30 cellular contexts compared by ENCODE assay signal in the genomic region with DNA sequence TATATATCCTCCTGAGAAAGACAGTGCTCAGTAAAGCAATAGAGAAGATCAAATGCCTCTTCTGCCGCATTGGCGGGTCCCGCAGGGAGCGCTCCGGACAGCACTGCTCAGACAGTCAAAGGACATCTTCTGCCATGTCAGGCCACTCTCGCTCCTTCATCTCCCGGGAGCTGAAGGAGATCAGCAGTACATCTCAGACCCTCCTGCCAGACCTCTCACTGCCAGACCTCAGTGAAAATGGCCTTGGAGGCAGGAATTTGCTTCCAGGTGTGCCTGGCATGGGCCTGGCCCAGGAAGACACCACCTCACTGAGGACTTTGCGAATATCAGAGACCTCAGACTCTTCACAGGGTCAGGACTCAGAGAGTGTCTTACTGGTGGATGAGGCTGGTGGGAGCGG. TPM values are rescaled to one million over a fixed set of nuclear protein-coding genes. Genes with fewer than 3 reads are reported as not detected.
DNase-seq lines count a peak whose midpoint lies in the region; ATAC-seq and TF ChIP-seq lines count a peak whose summit lies in the region.
"Had no signal": no experiment of that assay in that cellular context is flagged by ENCODE, and none has a peak within 500 bp of the region (broad histone marks: within the 10 kb centered on the region; RNA-seq: fewer than 3 reads in every experiment).

No MANE protein-coding gene starts in this region.

- H3K9me3 Mint-ChIP-seq in activated CD4-positive, alpha-beta T cell treated with anti-CD3 and anti-CD28 coated beads, Interleukin-2, amount 10 ng/mL, durations not matched to agents 24 days and 14 days, result peaks cover 8% of the 10 kb centered on the region
- H3K9me3 Mint-ChIP-seq in CD8-positive, alpha-beta T cell, result no peaks in the 10 kb centered on the region
- no peaks in the 10 kb centered on the region for H3K9me3 Mint-ChIP-seq in activated T-helper 2 cell treated with anti-CD3 and anti-CD28 coated beads, Interferon-gamma antibody, Interleukin-2, Interleukin-4, amounts not matched to agents 10 μg/mL and 5 μg/mL and 100 μg/mL, durations not matched to agents 14 hours and 24 hours and 36 hours
- H3K9me3 Mint-ChIP-seq in naive thymus-derived CD4-positive, alpha-beta T cell, result peaks cover 0 to 5% (median 0%) of the 10 kb centered on the region in 11 donors
- H3K9me3 Mint-ChIP-seq: IgD-negative memory B cell had no signal

- H3K9me3 ChIP-seq in CD8-positive, alpha-beta T cell (ENCODE audit: low read length), result no peaks in the 10 kb centered on the region
- no peaks in the 10 kb centered on the region for H3K9me3 ChIP-seq in naive thymus-derived CD4-positive, alpha-beta T cell (ENCODE audit: control insufficient read depth in 2 of 3, low read length in 3 of 3)
- H3K9me3 ChIP-seq in ascending aorta, result no peaks in the 10 kb centered on the region
- H3K9me3 ChIP-seq: colonic mucosa, gastroesophageal sphincter, mucosa of descending colon, thoracic aorta had no signal

- no peak for ATAC-seq in CD8-positive, alpha-beta T cell
- no peak for ATAC-seq in naive thymus-derived CD4-positive, alpha-beta T cell
- ATAC-seq in GM21737 (IDR thresholded peaks at IDR 0.05; ENCODE audit: unreplicated experiment), result no peak
- ATAC-seq: gastroesophageal sphincter, mucosa of descending colon had no signal

- CTCF ChIA-PET in CD8-positive, alpha-beta T cell (lab: Charles Lee), result interaction anchor here (0.9 to 4.0 kb wide), 5 partner anchors 12 to 1112 kb away, joined by 3 to 30 read pairs (median 4); no protein-coding TSS in a partner anchor
- CTCF ChIA-PET in naive thymus-derived CD4-positive, alpha-beta T cell (lab: Charles Lee), result interaction anchor here (1.0 kb wide), 1 partner anchor 743 kb away, joined by 3 read pairs; no protein-coding TSS in a partner anchor

- H3K27ac Mint-ChIP-seq in activated CD4-positive, alpha-beta T cell treated with anti-CD3 and anti-CD28 coated beads, Interleukin-2, amount 10 ng/mL, durations not matched to agents 24 days and 14 days, result peak overlapping the region; percentile 65
- H3K27ac Mint-ChIP-seq in CD8-positive, alpha-beta T cell, result peak overlapping the region; percentile 6
- peak overlapping the region; percentile 40 for H3K27ac Mint-ChIP-seq in activated T-helper 2 cell treated with anti-CD3 and anti-CD28 coated beads, Interferon-gamma antibody, Interleukin-2, Interleukin-4, amounts not matched to agents 10 μg/mL and 5 μg/mL and 100 μg/mL, durations not matched to agents 14 hours and 24 hours and 36 hours
- H3K27ac Mint-ChIP-seq in naive thymus-derived CD4-positive, alpha-beta T cell, result peak overlapping the region in 5 of 9 donors; percentile 1 to 65 (median 56)

- POLR2A ChIA-PET in CD8-positive, alpha-beta T cell (lab: Charles Lee), result no interaction called here
- POLR2A ChIA-PET in naive thymus-derived CD4-positive, alpha-beta T cell (lab: Charles Lee), result interaction anchor here (0.6 kb wide), 1 partner anchor 26 kb away, joined by 4 read pairs; no protein-coding TSS in a partner anchor

- no peak overlapping the region for H3K4me3 ChIP-seq in CD8-positive, alpha-beta T cell (ENCODE audit: low read depth, low read length)
- H3K4me3 ChIP-seq in naive thymus-derived CD4-positive, alpha-beta T cell (ENCODE audit: low read length), result no peak overlapping the region
- no peak overlapping the region for H3K4me3 ChIP-seq in ascending aorta
- H3K4me3 ChIP-seq: colonic mucosa, gastroesophageal sphincter, mucosa of descending colon, skin epidermis, thoracic aorta had no signal

- no peak overlapping the region for H3K27ac ChIP-seq in CD8-positive, alpha-beta T cell (ENCODE audit: low read depth, low read length)
- no peak overlapping the region for H3K27ac ChIP-seq in naive thymus-derived CD4-positive, alpha-beta T cell (ENCODE audit: low read depth, low read length)
- no peak overlapping the region for H3K27ac ChIP-seq in ascending aorta
- H3K27ac ChIP-seq: C4-2B, colonic mucosa, gastroesophageal sphincter, parathyroid adenoma, skin epidermis, thoracic aorta had no signal

- intact Hi-C loops in activated CD4-positive, alpha-beta T cell treated with anti-CD3 and anti-CD28 coated beads, Interleukin-2, amount 10 ng/mL, durations not matched to agents 24 days and 14 days (cut with micrococcal nuclease), result no loop called here
- intact Hi-C loops in CD8-positive, alpha-beta T cell (cut with DNase I, micrococcal nuclease), result no loop called here
- intact Hi-C loops in activated T-helper 2 cell treated with anti-CD3 and anti-CD28 coated beads, Interferon-gamma antibody, Interleukin-2, Interleukin-4, amounts not matched to agents 10 μg/mL and 5 μg/mL and 100 μg/mL, durations not matched to agents 14 hours and 24 hours and 36 hours (cut with micrococcal nuclease), result no loop called here
- intact Hi-C loops in naive thymus-derived CD4-positive, alpha-beta T cell (cut with micrococcal nuclease), result no loop called here
- intact Hi-C loops in ascending aorta (cut with DNase I), result no loop called here

- peak; percentile 56 for DNase-seq in activated CD4-positive, alpha-beta T cell treated with anti-CD3 and anti-CD28 coated beads, Interleukin-2, amount 10 ng/mL, durations not matched to agents 24 days and 14 days
- DNase-seq in activated CD4-positive, alpha-beta T cell treated with anti-CD3 and anti-CD28 coated beads for 48 hours, result no peak
- no peak for DNase-seq in CD8-positive, alpha-beta T cell
- DNase-seq in activated T-helper 2 cell treated with anti-CD3 and anti-CD28 coated beads, Interferon-gamma antibody, Interleukin-2, Interleukin-4, amounts not matched to agents 10 μg/mL and 5 μg/mL and 100 μg/mL, durations not matched to agents 14 hours and 24 hours and 36 hours (ENCODE audit: low spot score), result no peak
- no peak for DNase-seq in naive thymus-derived CD4-positive, alpha-beta T cell
- DNase-seq in ascending aorta (ENCODE audit: low spot score in 2 of 2), result no peak
- no peak for DNase-seq in NOMO-1 treated with DMSO at 0.1 percent for 48 hours (lab: John Stamatoyannopoulos, UW; ENCODE audit: unreplicated experiment)
- DNase-seq: 8988T; activated CD8-positive, alpha-beta memory T cell treated with anti-CD3 and anti-CD28 coated beads, Interleukin-2, amount 50 U/mL, for 48 hours; activated naive CD4-positive, alpha-beta T cell; aorta; colonic mucosa; effector CD4-positive, alpha-beta T cell; GOT3; mucosa of descending colon; NCI-H446 treated with DMSO at 0.1 percent for 48 hours; NCI-H774; retina; SIG-M5; stimulated activated naive CD4-positive, alpha-beta T cell; SW 1271; T1000 had no signal

- H3K27me3 Mint-ChIP-seq in activated CD4-positive, alpha-beta T cell treated with anti-CD3 and anti-CD28 coated beads, Interleukin-2, amount 10 ng/mL, durations not matched to agents 24 days and 14 days, result no peaks in the 10 kb centered on the region
- no peaks in the 10 kb centered on the region for H3K27me3 Mint-ChIP-seq in CD8-positive, alpha-beta T cell (ENCODE audit: low read depth)
- no peaks in the 10 kb centered on the region for H3K27me3 Mint-ChIP-seq in activated T-helper 2 cell treated with anti-CD3 and anti-CD28 coated beads, Interferon-gamma antibody, Interleukin-2, Interleukin-4, amounts not matched to agents 10 μg/mL and 5 μg/mL and 100 μg/mL, durations not matched to agents 14 hours and 24 hours and 36 hours (ENCODE audit: low read depth)
- no peaks in the 10 kb centered on the region for H3K27me3 Mint-ChIP-seq in naive thymus-derived CD4-positive, alpha-beta T cell
- H3K27me3 Mint-ChIP-seq: IgD-negative memory B cell had no signal

- no peak overlapping the region for H3K4me3 Mint-ChIP-seq in activated CD4-positive, alpha-beta T cell treated with anti-CD3 and anti-CD28 coated beads, Interleukin-2, amount 10 ng/mL, durations not matched to agents 24 days and 14 days
- H3K4me3 Mint-ChIP-seq in CD8-positive, alpha-beta T cell, result no peak overlapping the region
- peak overlapping the region; percentile 4 for H3K4me3 Mint-ChIP-seq in activated T-helper 2 cell treated with anti-CD3 and anti-CD28 coated beads, Interferon-gamma antibody, Interleukin-2, Interleukin-4, amounts not matched to agents 10 μg/mL and 5 μg/mL and 100 μg/mL, durations not matched to agents 14 hours and 24 hours and 36 hours (ENCODE audit: low read depth)
- peak overlapping the region in 4 of 10 donors; percentile 1 to 15 (median 4) for H3K4me3 Mint-ChIP-seq in naive thymus-derived CD4-positive, alpha-beta T cell
- H3K4me3 Mint-ChIP-seq: IgD-negative memory B cell, neural crest cell had no signal

- peaks cover 80% of the 10 kb centered on the region for H3K36me3 Mint-ChIP-seq in activated CD4-positive, alpha-beta T cell treated with anti-CD3 and anti-CD28 coated beads, Interleukin-2, amount 10 ng/mL, durations not matched to agents 24 days and 14 days (ENCODE audit: low read depth)
- peaks cover 76% of the 10 kb centered on the region for H3K36me3 Mint-ChIP-seq in CD8-positive, alpha-beta T cell
- H3K36me3 Mint-ChIP-seq in activated T-helper 2 cell treated with anti-CD3 and anti-CD28 coated beads, Interferon-gamma antibody, Interleukin-2, Interleukin-4, amounts not matched to agents 10 μg/mL and 5 μg/mL and 100 μg/mL, durations not matched to agents 14 hours and 24 hours and 36 hours (ENCODE audit: low read depth), result peaks cover 87% of the 10 kb centered on the region
- peaks cover 27 to 65% (median 39%) of the 10 kb centered on the region in 5 donors for H3K36me3 Mint-ChIP-seq in naive thymus-derived CD4-positive, alpha-beta T cell
- H3K36me3 Mint-ChIP-seq: IgD-negative memory B cell had no signal

- H3K4me1 ChIP-seq in CD8-positive, alpha-beta T cell (ENCODE audit: insufficient read depth, low read length), result peaks cover 37% of the 10 kb centered on the region
- H3K4me1 ChIP-seq in naive thymus-derived CD4-positive, alpha-beta T cell (ENCODE audit: control insufficient read depth in 2 of 2, insufficient read depth in 2 of 2, low read length in 2 of 2), result peaks cover 30 to 32% of the 10 kb centered on the region in 2 donors
- H3K4me1 ChIP-seq in ascending aorta, result no peaks in the 10 kb centered on the region
- H3K4me1 ChIP-seq: colonic mucosa, parathyroid adenoma had no signal

- peaks cover 43% of the 10 kb centered on the region for H3K4me1 Mint-ChIP-seq in activated CD4-positive, alpha-beta T cell treated with anti-CD3 and anti-CD28 coated beads, Interleukin-2, amount 10 ng/mL, durations not matched to agents 24 days and 14 days
- peaks cover 53% of the 10 kb centered on the region for H3K4me1 Mint-ChIP-seq in CD8-positive, alpha-beta T cell (ENCODE audit: low read depth)
- H3K4me1 Mint-ChIP-seq in activated T-helper 2 cell treated with anti-CD3 and anti-CD28 coated beads, Interferon-gamma antibody, Interleukin-2, Interleukin-4, amounts not matched to agents 10 μg/mL and 5 μg/mL and 100 μg/mL, durations not matched to agents 14 hours and 24 hours and 36 hours (ENCODE audit: low read depth), result peaks cover 39% of the 10 kb centered on the region
- H3K4me1 Mint-ChIP-seq in naive thymus-derived CD4-positive, alpha-beta T cell, result peaks cover 36 to 57% (median 51%) of the 10 kb centered on the region in 7 donors
- H3K4me1 Mint-ChIP-seq: neural crest cell had no signal

- H3K27me3 ChIP-seq in CD8-positive, alpha-beta T cell (ENCODE audit: insufficient read depth, low read length), result no peaks in the 10 kb centered on the region
- H3K27me3 ChIP-seq in naive thymus-derived CD4-positive, alpha-beta T cell (ENCODE audit: control insufficient read depth in 2 of 2, insufficient read depth in 2 of 2, low read length in 2 of 2), result no peaks in the 10 kb centered on the region
- no peaks in the 10 kb centered on the region for H3K27me3 ChIP-seq in ascending aorta
- H3K27me3 ChIP-seq: colonic mucosa, gastroesophageal sphincter had no signal

- H3K36me3 ChIP-seq in CD8-positive, alpha-beta T cell (ENCODE audit: insufficient read depth, low read length), result peaks cover 12% of the 10 kb centered on the region
- peaks cover 6 to 30% (median 6%) of the 10 kb centered on the region in 3 experiments for H3K36me3 ChIP-seq in naive thymus-derived CD4-positive, alpha-beta T cell (ENCODE audit: control insufficient read depth in 2 of 3, insufficient read depth in 3 of 3, low read length in 3 of 3)
- no peaks in the 10 kb centered on the region for H3K36me3 ChIP-seq in ascending aorta
- H3K36me3 ChIP-seq: thoracic aorta had no signal

- TF ChIP-seq CTCF in CD8-positive, alpha-beta T cell (IDR thresholded peaks at IDR 0.05), result no peak
- TF ChIP-seq CTCF in ascending aorta (IDR thresholded peaks at IDR 0.05), result no peak

RNA-seq across cellular contexts. Expression of gene PTGER4, which starts 12.2 kb away (rescaled TPM):
- total RNA-seq in activated CD4-positive, alpha-beta T cell treated with anti-CD3 and anti-CD28 coated beads, Interleukin-2, amount 10 ng/mL, durations not matched to agents 24 days and 14 days, result 49.1 and 53.0 TPM in 2 replicates
- 100 to 1,000 TPM; 334 to 371 TPM for total RNA-seq in CD8-positive, alpha-beta T cell
- total RNA-seq in activated T-helper 2 cell treated with anti-CD3 and anti-CD28 coated beads, Interferon-gamma antibody, Interleukin-2, Interleukin-4, amounts not matched to agents 10 μg/mL and 5 μg/mL and 100 μg/mL, durations not matched to agents 14 hours and 24 hours and 36 hours, result 30.4 and 33.7 TPM in 2 replicates
- 100 to 1,000 TPM in 2 of 5 experiments, 10 to 100 TPM in 3; 39.6 to 422 (median 76.3) TPM for total RNA-seq in naive thymus-derived CD4-positive, alpha-beta T cell
- 10 to 100 TPM; 38.5 to 56.0 TPM for polyA plus RNA-seq in naive thymus-derived CD4-positive, alpha-beta T cell
- total RNA-seq in ascending aorta, result 48.3 TPM
- total RNA-seq: neural crest cell had no signal

Comparison
In these comparisons a context has a peak if more than half of its experiments do, and no peak if none do; other contexts are left out.
1. H3K27ac Mint-ChIP-seq: peak in every context shown above with its lines; median percentile 65 in activated CD4-positive, alpha-beta T cell treated with anti-CD3 and anti-CD28 coated beads, Interleukin-2, amount 10 ng/mL, durations not matched to agents 24 days and 14 days; 56 in naive thymus-derived CD4-positive, alpha-beta T cell; 40 in activated T-helper 2 cell treated with anti-CD3 and anti-CD28 coated beads, Interferon-gamma antibody, Interleukin-2, Interleukin-4, amounts not matched to agents 10 μg/mL and 5 μg/mL and 100 μg/mL, durations not matched to agents 14 hours and 24 hours and 36 hours; 6 in CD8-positive, alpha-beta T cell.